In genomic region chr7:98879198-98879988, GRCh38 we compare ENCODE assay signal across 8 cellular contexts. TPM values are rescaled to one million over a fixed set of nuclear protein-coding genes. Genes with fewer than 3 reads are reported as not detected.
DNase-seq lines count a peak whose midpoint lies in the region; ATAC-seq and TF ChIP-seq lines count a peak whose summit lies in the region.

No MANE protein-coding gene starts in this region.

- peaks cover 26% of the 10 kb centered on the region for H3K79me2 ChIP-seq in PC-9 (ENCODE audit: low read depth)

- ATAC-seq in GM19043 (IDR thresholded peaks at IDR 0.05; ENCODE audit: low read depth, unreplicated experiment) (peak; percentile 85), HG03196 (IDR thresholded peaks at IDR 0.05; ENCODE audit: unreplicated experiment) (peak; percentile 71), heart right ventricle (peak; percentile 3 to 66 (median 44)), gastrocnemius medialis (peak; percentile 60 to 86)

- peak overlapping the region; percentile 70; the same call in 1 of the 2 replicates for H2AFZ ChIP-seq in PC-9

- TF ChIP-seq POLR2A in gastrocnemius medialis (IDR thresholded peaks at IDR 0.05) = peak; percentile 37 to 64

- H3K4me2 ChIP-seq in PC-9 = peak overlapping the region; percentile 92

- peaks cover 13% of the 10 kb centered on the region; the same call in 1 of the 2 replicates for H3K4me1 ChIP-seq in PC-9 (replicated peaks; ENCODE audit: insufficient read depth)
- H3K4me1 ChIP-seq in heart right ventricle = peaks cover 0 to 22% (median 14%) of the 10 kb centered on the region in 9 donors
- peaks cover 13 to 16% of the 10 kb centered on the region in 2 donors for H3K4me1 ChIP-seq in gastrocnemius medialis

- DNase-seq in CD1c-positive myeloid dendritic cell (ENCODE audit: extremely low spot score) (peak; percentile 25), PC-9 (peak; percentile 37 to 69), heart right ventricle (peak in 1 of 2 donors; percentile 17), gastrocnemius medialis (peak; percentile 16 to 78), MV-4-11 (lab: John Stamatoyannopoulos, UW) (no peak)
- peak; percentile 43 for DNase-seq in activated gamma-delta T cell treated with anti-CD3 and anti-CD28 coated beads, Interleukin-2, amount 50 U/mL, for 16 hours (ENCODE audit: low read depth)

- intact Hi-C loops in PC-9 (cut with micrococcal nuclease; ENCODE audit: unreplicated experiment) (loop anchor here (5.0 to 10.0 kb wide), 2 partner anchors 37 to 525 kb away; no protein-coding TSS in a partner anchor), heart right ventricle (cut with DNase I) (no loop called here), gastrocnemius medialis (cut with DNase I; ENCODE audit: low total_unique reads) (loop anchor here (10.0 kb wide), 1 partner anchor 595 kb away; the partner anchor contains the start of gene BRI3)

- no TSS peak for BruUV-seq in PC-9 (replicated peaks; lab: Mats Ljungman, UMichigan)

- peak overlapping the region; percentile 99 for H3K4me3 ChIP-seq in PC-9
- peak overlapping the region; percentile 80 to 100 (median 98) for H3K4me3 ChIP-seq in heart right ventricle
- H3K4me3 ChIP-seq in gastrocnemius medialis = peak overlapping the region; percentile 91 to 98 (median 92)

- TF ChIP-seq CTCF in PC-9 (conservative IDR thresholded peaks at IDR 0.05) (peak; percentile 65), heart right ventricle (IDR thresholded peaks at IDR 0.05) (peak in 3 of 9 donors; percentile 29 to 43 (median 31)), gastrocnemius medialis (IDR thresholded peaks at IDR 0.05 in 4 of 5, conservative IDR thresholded peaks at IDR 0.05 in 1 of 5) (peak in 3 of 5 experiments; percentile 6 to 15 (median 8))

- H3K9me3 ChIP-seq in PC-9 (ENCODE audit: insufficient read depth, low read depth) (no peaks in the 10 kb centered on the region), heart right ventricle (no peaks in the 10 kb centered on the region), gastrocnemius medialis (no peaks in the 10 kb centered on the region)

- H4K20me1 ChIP-seq in PC-9 (ENCODE audit: insufficient read depth) = peaks cover 28% of the 10 kb centered on the region

- no peaks in the 10 kb centered on the region for H3F3A ChIP-seq in PC-9 (ENCODE audit: insufficient read depth, low read depth)

- H3K27me3 ChIP-seq in PC-9 (ENCODE audit: insufficient read depth, low read depth) (no peaks in the 10 kb centered on the region), heart right ventricle (no peaks in the 10 kb centered on the region), gastrocnemius medialis (no peaks in the 10 kb centered on the region)

- in situ Hi-C loops in gastrocnemius medialis (cut with MboI; ENCODE audit: low sequenced_read_pairs in 4 of 4) = no loop called here

- CTCF ChIA-PET in PC-9 (lab: Charles Lee) = interaction anchor here (0.6 to 0.8 kb wide), 2 partner anchors 38 to 680 kb away, joined by 3 to 6 read pairs; no protein-coding TSS in a partner anchor

- H3K36me3 ChIP-seq in PC-9 (ENCODE audit: low read depth) (peaks cover 15% of the 10 kb centered on the region), heart right ventricle (peaks cover 0 to 37% (median 21%) of the 10 kb centered on the region in 9 donors), gastrocnemius medialis (peaks cover 0 to 33% of the 10 kb centered on the region in 2 donors)

- H3K27ac ChIP-seq in PC-9 (peak overlapping the region; percentile 16; the same call in 1 of the 2 replicates), heart right ventricle (peak overlapping the region; percentile 97 to 99 (median 98)), gastrocnemius medialis (peak overlapping the region; percentile 88 to 98 (median 97))

- POLR2A ChIA-PET in PC-9 (lab: Charles Lee; ENCODE audit: unreplicated experiment) = no interaction called here

- WGBS in heart right ventricle, 2 donors = 2 to 3% methylated on average over 28 to 29 of the region's 29 CpGs

- no peaks in the 10 kb centered on the region for H3K9me2 ChIP-seq in PC-9 (ENCODE audit: insufficient read depth)

RNA-seq across cellular contexts. Expression of gene TRRAP, which starts 1.1 kb away (rescaled TPM):
- total RNA-seq in PC-9 (2021) = 46.8 and 55.8 TPM in 2 replicates
- total RNA-seq in heart right ventricle = 10 to 100 TPM; 14.6 to 25.1 (median 22.7) TPM
- 10 to 100 TPM in 1 of 2 donors, 1 to 10 TPM in 1; 4.8 to 12.7 TPM for polyA plus RNA-seq in heart right ventricle
- total RNA-seq in gastrocnemius medialis = 10 to 100 TPM; 15.2 to 18.8 (median 17.0) TPM

RNA-seq across cellular contexts. Expression of gene TMEM130, which starts 9.6 kb away (rescaled TPM):
- total RNA-seq in PC-9 (2021) = 2.1 and 3.8 TPM in 2 replicates
- total RNA-seq in heart right ventricle = 1 to 10 TPM in 1 of 10 donors, under 1 TPM in 1, not detected in 8; 0.29 to 1.5 TPM
- polyA plus RNA-seq in heart right ventricle = under 1 TPM; 0.12 to 0.22 TPM
- not detected for total RNA-seq in gastrocnemius medialis

Comparison
In these comparisons a context has a peak if more than half of its experiments do, and no peak if none do; other contexts are left out.
1. H3K27ac ChIP-seq: peak in every context shown above with its lines; median percentile 98 in heart right ventricle; 97 in gastrocnemius medialis; 16 in PC-9.
2. intact Hi-C loops: an anchor here in PC-9 (5.0 to 10.0 kb wide) and gastrocnemius medialis (10.0 kb wide); none called in heart right ventricle.